1 cellular context compared by ENCODE assay signal in the genomic region with DNA sequence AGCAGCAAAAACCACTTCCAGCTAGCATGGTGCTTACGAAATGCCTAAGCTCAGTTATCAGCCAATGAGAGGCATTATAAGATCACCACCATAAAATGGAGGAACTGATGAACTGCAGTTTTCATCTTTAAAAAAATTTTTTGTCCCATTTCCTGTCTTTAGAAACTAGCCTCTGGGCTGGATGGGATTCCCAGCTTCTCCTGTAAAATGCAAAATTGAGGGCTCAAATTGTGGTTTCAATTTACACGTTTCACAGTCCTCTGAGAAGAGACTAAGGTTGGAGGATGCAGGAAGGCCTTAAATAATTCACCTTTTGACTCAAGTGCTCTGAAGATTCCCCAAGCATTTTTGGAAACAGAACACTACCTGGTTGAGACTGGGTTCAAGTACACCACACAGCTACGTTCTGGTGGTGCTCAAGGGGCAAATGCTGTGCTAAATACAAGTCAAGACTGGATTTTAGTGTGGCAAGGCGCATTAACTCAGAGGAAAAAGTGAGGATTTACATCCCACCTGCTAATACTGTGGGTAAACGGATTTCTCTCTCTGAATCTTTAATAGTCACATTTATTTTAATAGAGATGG.
TF ChIP-seq lines count a peak whose summit lies in the region.

No MANE protein-coding gene starts in this region.

TF ChIP-seq in endothelial cell of umbilical vein, 7 proteins besides CTCF, POLR2A, EP300 and RAD21 (continued from another document):
- no peak for TF ChIP-seq FOS (IDR thresholded peaks at IDR 0.05; ENCODE audit: borderline replicate concordance, insufficient read depth, low read length)
- no peak for TF ChIP-seq MYC (IDR thresholded peaks at IDR 0.05; ENCODE audit: low read depth, low read length)
- no peak for TF ChIP-seq JUN (IDR thresholded peaks at IDR 0.05; ENCODE audit: borderline replicate concordance, insufficient read depth, insufficient read length, low read depth)
- TF ChIP-seq EZH2 (IDR thresholded peaks at IDR 0.05; ENCODE audit: borderline replicate concordance, low read depth, low read length, severe bottlenecking): no peak
- TF ChIP-seq, protein P1, sequence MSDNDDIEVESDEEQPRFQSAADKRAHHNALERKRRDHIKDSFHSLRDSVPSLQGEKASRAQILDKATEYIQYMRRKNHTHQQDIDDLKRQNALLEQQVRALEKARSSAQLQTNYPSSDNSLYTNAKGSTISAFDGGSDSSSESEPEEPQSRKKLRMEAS (IDR thresholded peaks at IDR 0.05; ENCODE audit: insufficient read depth, insufficient read length): no peak
- TF ChIP-seq GATA2 (IDR thresholded peaks at IDR 0.05; ENCODE audit: insufficient read depth, insufficient read length, low read depth, low read length): no peak
